In the genomic region with DNA sequence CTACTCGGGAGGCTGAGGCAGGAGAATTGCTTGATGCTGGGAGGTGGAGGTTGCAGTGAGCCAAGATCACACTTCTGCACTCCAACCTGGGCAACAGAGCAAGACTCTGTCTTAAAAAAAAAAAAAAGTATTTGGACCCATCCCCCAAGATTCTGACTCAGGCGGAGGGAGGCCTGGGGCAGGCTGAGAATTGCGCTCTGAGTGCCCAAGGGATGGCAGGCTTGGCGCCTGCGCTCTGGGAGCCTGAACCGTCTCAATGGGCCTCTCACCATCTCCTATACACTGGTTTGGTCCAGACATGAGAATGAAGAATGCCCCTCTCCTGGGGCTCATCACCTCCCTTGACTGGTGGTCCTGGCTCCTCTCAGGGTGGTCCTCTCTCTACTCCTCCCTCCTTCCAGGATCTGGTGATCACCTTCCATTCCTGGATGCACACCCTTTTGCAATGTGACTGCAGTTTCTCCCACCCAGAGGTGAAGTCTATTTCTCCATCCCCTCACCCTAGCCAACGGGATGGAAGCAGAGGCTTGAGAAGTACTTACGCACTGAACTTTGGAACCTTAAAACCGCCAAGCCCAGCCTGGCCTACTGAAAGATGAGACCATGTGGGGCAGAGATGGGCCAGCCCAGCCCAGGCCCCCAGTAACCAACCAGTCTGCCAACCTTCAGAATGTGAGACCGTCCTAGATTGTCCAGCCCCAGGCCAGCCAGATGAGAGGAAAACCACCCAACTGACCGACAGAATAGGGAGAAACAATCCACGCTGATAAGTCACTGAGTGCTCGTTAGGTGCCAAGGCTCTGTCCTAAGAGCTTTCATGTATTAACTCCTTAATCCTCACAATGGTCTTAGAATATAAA, we compare ENCODE assay signal across 22 cellular contexts. TPM values are rescaled to one million over a fixed set of nuclear protein-coding genes. Genes with fewer than 3 reads are reported as not detected.
DNase-seq lines count a peak whose midpoint lies in the region; ATAC-seq and TF ChIP-seq lines count a peak whose summit lies in the region.
"Had no signal": no experiment of that assay in that cellular context is flagged by ENCODE, and none has a peak within 500 bp of the region (broad histone marks: within the 10 kb centered on the region; RNA-seq: fewer than 3 reads in every experiment).

No MANE protein-coding gene starts in this region.

- peaks cover 0 to 32% (median 23%) of the 10 kb centered on the region in 4 donors for H3K36me3 ChIP-seq in esophagus muscularis mucosa
- peaks cover 30% of the 10 kb centered on the region for H3K36me3 ChIP-seq in osteoblast (ENCODE audit: insufficient read depth, low read length)

- no peak for TF ChIP-seq POLR2A in esophagus muscularis mucosa (IDR thresholded peaks at IDR 0.05; ENCODE audit: low read depth)
- TF ChIP-seq POLR2A in lower leg skin (IDR thresholded peaks at IDR 0.05) = no peak

- H3K4me1 ChIP-seq in esophagus muscularis mucosa = peaks cover 13 to 56% (median 50%) of the 10 kb centered on the region in 4 donors
- peaks cover 10% of the 10 kb centered on the region for H3K4me1 ChIP-seq in osteoblast (ENCODE audit: insufficient read depth, low read length)

- peak overlapping the region; percentile 66 for H3K27ac Mint-ChIP-seq in T-helper 17 cell
- H3K27ac Mint-ChIP-seq in natural killer cell treated with Interleukin-12 subunit alpha and Interleukin-12 subunit beta and Interleukin-15 and Interleukin-18, amount 100 ng/mL, for 72 hours = no peak overlapping the region
- H3K27ac Mint-ChIP-seq: progenitor cell of endocrine pancreas had no signal

- ATAC-seq in T-helper 17 cell (no peak), HG02642 (IDR thresholded peaks at IDR 0.05; ENCODE audit: poor library complexity, unreplicated experiment) (no peak), GM19397 (IDR thresholded peaks at IDR 0.05; ENCODE audit: unreplicated experiment) (no peak)
- ATAC-seq in natural killer cell treated with Interleukin-12 subunit alpha and Interleukin-12 subunit beta and Interleukin-15 and Interleukin-18, amount 100 ng/mL, for 72 hours = no peak
- ATAC-seq: Right ventricle myocardium inferior had no signal

- H3K27me3 ChIP-seq in esophagus muscularis mucosa (no peaks in the 10 kb centered on the region), osteoblast (ENCODE audit: insufficient read depth, low read length) (no peaks in the 10 kb centered on the region)
- H3K27me3 ChIP-seq: testis had no signal

- peak; percentile 34 for DNase-seq in EL
- no peak for DNase-seq in T-helper 17 cell
- no peak for DNase-seq in esophagus muscularis mucosa (ENCODE audit: extremely low spot score)
- peak; percentile 87 for DNase-seq in osteoblast (ENCODE audit: insufficient read length, low spot score, missing footprints)
- DNase-seq in natural killer cell treated with Interleukin-12 subunit alpha and Interleukin-12 subunit beta and Interleukin-15 and Interleukin-18, amount 100 ng/mL, for 72 hours (ENCODE audit: low spot score) = no peak
- no peak for DNase-seq in lower leg skin (ENCODE audit: low spot score in 2 of 2)
- DNase-seq: activated B cell treated with CpG ODN at 0.5 μM for 24 hours; activated gamma-delta T cell; glutamatergic neuron; NCI-H187 treated with DMSO at 0.1 percent for 48 hours; NCI-H446; stimulated activated CD4-positive, alpha-beta T cell treated with anti-CD3 and anti-CD28 coated beads, Interleukin-4, amount 100 ng/mL, for 4 hours; T-helper 1 cell; testis had no signal

- peaks cover 26% of the 10 kb centered on the region for H3K4me1 Mint-ChIP-seq in T-helper 17 cell
- H3K4me1 Mint-ChIP-seq in natural killer cell treated with Interleukin-12 subunit alpha and Interleukin-12 subunit beta and Interleukin-15 and Interleukin-18, amount 100 ng/mL, for 72 hours (ENCODE audit: low read depth in 2 of 2) = peaks cover 19 to 26% of the 10 kb centered on the region in 2 donors

- no peak for TF ChIP-seq EP300 in esophagus muscularis mucosa (IDR thresholded peaks at IDR 0.05)

- H4K20me1 ChIP-seq in osteoblast (ENCODE audit: insufficient read depth, low read length) = peaks cover 37% of the 10 kb centered on the region

- peak overlapping the region; percentile 23 for H3K4me2 ChIP-seq in osteoblast (ENCODE audit: insufficient read depth, low read length)
- H3K4me2 ChIP-seq: smooth muscle cell had no signal

- H3K4me3 Mint-ChIP-seq in T-helper 17 cell = no peak overlapping the region
- no peak overlapping the region for H3K4me3 Mint-ChIP-seq in natural killer cell treated with Interleukin-12 subunit alpha and Interleukin-12 subunit beta and Interleukin-15 and Interleukin-18, amount 100 ng/mL, for 72 hours
- H3K4me3 Mint-ChIP-seq: activated B cell treated with CpG ODN at 0.5 μM for 24 hours had no signal

- H3K9me3 Mint-ChIP-seq in natural killer cell treated with Interleukin-12 subunit alpha and Interleukin-12 subunit beta and Interleukin-15 and Interleukin-18, amount 100 ng/mL, for 72 hours = no peaks in the 10 kb centered on the region
- H3K9me3 Mint-ChIP-seq: activated B cell treated with CpG ODN at 0.5 μM for 24 hours had no signal

- H3K27me3 Mint-ChIP-seq in T-helper 17 cell = no peaks in the 10 kb centered on the region
- no peaks in the 10 kb centered on the region for H3K27me3 Mint-ChIP-seq in natural killer cell treated with Interleukin-12 subunit alpha and Interleukin-12 subunit beta and Interleukin-15 and Interleukin-18, amount 100 ng/mL, for 72 hours
- H3K27me3 Mint-ChIP-seq: activated B cell treated with CpG ODN at 0.5 μM for 24 hours, progenitor cell of endocrine pancreas had no signal

- H3K9me3 ChIP-seq in T-helper 17 cell (ENCODE audit: control insufficient read depth, low read length, poor library complexity, severe bottlenecking) = no peaks in the 10 kb centered on the region
- H3K9me3 ChIP-seq in esophagus muscularis mucosa = no peaks in the 10 kb centered on the region
- no peaks in the 10 kb centered on the region for H3K9me3 ChIP-seq in osteoblast (ENCODE audit: low read depth, low read length)
- H3K9me3 ChIP-seq: testis had no signal

- H3K27ac ChIP-seq in esophagus muscularis mucosa (replicated peaks in 1 of 4) (peak overlapping the region; percentile 51 to 69 (median 66)), osteoblast (ENCODE audit: low read depth, low read length) (peak overlapping the region; percentile 26)
- H3K27ac ChIP-seq: HL-60, testis had no signal

- no peak overlapping the region for H3K4me3 ChIP-seq in esophagus muscularis mucosa
- H3K4me3 ChIP-seq in osteoblast (ENCODE audit: insufficient read depth, low read length) = no peak overlapping the region
- no peak overlapping the region for H3K4me3 ChIP-seq in lower leg skin (ENCODE audit: low read depth, poor library complexity, severe bottlenecking)
- H3K4me3 ChIP-seq: lung, smooth muscle cell, testis had no signal

- WGBS in esophagus muscularis mucosa = 67% methylated on average over 7 of the region's 13 CpGs
- WGBS in lower leg skin, 2 donors = 76 to 85% methylated on average over 13 of the region's 13 CpGs

- TF ChIP-seq CTCF in esophagus muscularis mucosa (IDR thresholded peaks at IDR 0.05) = no peak
- TF ChIP-seq CTCF in osteoblast (IDR thresholded peaks at IDR 0.05; ENCODE audit: extremely low read depth, low read depth, low read length) = no peak
- no peak for TF ChIP-seq CTCF in lower leg skin (IDR thresholded peaks at IDR 0.05)

- intact Hi-C loops in esophagus muscularis mucosa (cut with DNase I) = no loop called here
- intact Hi-C loops in lower leg skin (cut with DNase I; ENCODE audit: low total_unique reads) = no loop called here

- H3K79me2 ChIP-seq in osteoblast (ENCODE audit: insufficient read depth, low read length) = peaks cover 75% of the 10 kb centered on the region

- no peak overlapping the region for H2AFZ ChIP-seq in osteoblast (ENCODE audit: low read length)

- H3K36me3 Mint-ChIP-seq in T-helper 17 cell (ENCODE audit: low read depth) = peaks cover 2% of the 10 kb centered on the region
- no peaks in the 10 kb centered on the region for H3K36me3 Mint-ChIP-seq in natural killer cell treated with Interleukin-12 subunit alpha and Interleukin-12 subunit beta and Interleukin-15 and Interleukin-18, amount 100 ng/mL, for 72 hours

RNA-seq across cellular contexts. Expression of a gene that starts 4.9 kb away (rescaled TPM):
- 10 to 100 TPM; 11.2 to 19.5 TPM for total RNA-seq in T-helper 17 cell
- 10 to 100 TPM; 20.9 to 28.2 (median 23.0) TPM for total RNA-seq in esophagus muscularis mucosa
- 26.2 and 27.9 TPM in 2 replicates for total RNA-seq in osteoblast
- 10 to 100 TPM; 42.5 to 84.0 TPM for total RNA-seq in natural killer cell treated with Interleukin-12 subunit alpha and Interleukin-12 subunit beta and Interleukin-15 and Interleukin-18, amount 100 ng/mL, for 72 hours
- 10 to 100 TPM in 3 of 4 donors, 1 to 10 TPM in 1; 8.7 to 19.7 (median 16.4) TPM for total RNA-seq in lower leg skin

RNA-seq across cellular contexts. Expression of a gene that starts 21.4 kb away (rescaled TPM):
- total RNA-seq in T-helper 17 cell (not detected), esophagus muscularis mucosa (10 to 100 TPM in 1 of 4 donors, 1 to 10 TPM in 3; 2.9 to 12.4 (median 7.1) TPM), osteoblast (0.88 and 1.1 TPM in 2 replicates), lower leg skin (1 to 10 TPM in 2 of 4 donors, under 1 TPM in 2; 0.63 to 3.0 (median 1.0) TPM)
- total RNA-seq in natural killer cell treated with Interleukin-12 subunit alpha and Interleukin-12 subunit beta and Interleukin-15 and Interleukin-18, amount 100 ng/mL, for 72 hours = not detected
- total RNA-seq: activated B cell treated with CpG ODN at 0.5 μM for 24 hours; activated CD8-positive, alpha-beta memory T cell treated with anti-CD3 and anti-CD28 coated beads for 36 hours had no signal

RNA-seq across cellular contexts. Expression of a gene that starts 50.3 kb away (rescaled TPM):
- 10 to 100 TPM; 23.1 to 25.3 TPM for total RNA-seq in T-helper 17 cell
- 10 to 100 TPM; 37.4 to 54.2 (median 39.3) TPM for total RNA-seq in esophagus muscularis mucosa
- 15.6 and 18.9 TPM in 2 replicates for total RNA-seq in osteoblast
- 10 to 100 TPM; 33.3 to 50.3 TPM for total RNA-seq in natural killer cell treated with Interleukin-12 subunit alpha and Interleukin-12 subunit beta and Interleukin-15 and Interleukin-18, amount 100 ng/mL, for 72 hours
- total RNA-seq in lower leg skin = 10 to 100 TPM; 44.0 to 60.4 (median 50.1) TPM

Comparison
In these comparisons a context has a peak if more than half of its experiments do, and no peak if none do; other contexts are left out.
1. DNase-seq: peak in EL (single experiment) and osteoblast (single experiment); none in T-helper 17 cell (0 of 3), esophagus muscularis mucosa (single experiment), natural killer cell treated with Interleukin-12 subunit alpha and Interleukin-12 subunit beta and Interleukin-15 and Interleukin-18, amount 100 ng/mL, for 72 hours (single experiment) and lower leg skin (0 of 2).